In the genomic region with DNA sequence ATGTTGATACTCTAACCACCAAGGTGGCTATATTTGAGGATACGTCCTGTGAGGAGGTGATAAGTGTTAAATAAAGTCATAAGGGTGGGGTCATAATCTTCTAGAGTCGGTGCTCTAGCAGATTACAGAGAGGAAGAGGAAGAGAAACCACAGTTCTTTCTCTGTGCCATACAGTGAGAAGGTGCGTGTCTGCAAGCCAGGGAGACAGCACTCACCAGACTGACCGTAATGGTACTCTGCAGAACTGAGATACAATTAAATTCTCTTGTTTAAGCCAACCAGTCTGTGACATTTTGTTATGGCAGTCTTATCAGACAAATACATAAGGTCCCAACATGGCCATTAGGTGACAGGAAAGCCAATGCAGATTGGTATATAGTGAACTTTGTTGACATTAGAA, we compare ENCODE assay signal across 30 cellular contexts.
"Had no signal": no experiment of that assay in that cellular context is flagged by ENCODE, and none has a peak within 500 bp of the region (broad histone marks: within the 10 kb centered on the region; RNA-seq: fewer than 3 reads in every experiment).

No MANE protein-coding gene starts in this region.

- H3K4me3 ChIP-seq: esophagus muscularis mucosa, gastroesophageal sphincter, heart left ventricle, hepatocyte, left lung, mucosa of descending colon, pancreas, smooth muscle cell, suprapubic skin, transverse colon, upper lobe of right lung, uterus had no signal

- H3K27me3 Mint-ChIP-seq: naive B cell; stimulated activated naive CD8-positive, alpha-beta T cell treated with anti-CD3 and anti-CD28 coated beads, Interleukin-15, amount 100 ng/mL, for 72 hours had no signal

- H3K4me1 Mint-ChIP-seq: naive B cell; neural crest cell; stimulated activated naive CD8-positive, alpha-beta T cell treated with anti-CD3 and anti-CD28 coated beads, Interleukin-15, amount 100 ng/mL, for 72 hours had no signal

- H3K9me3 Mint-ChIP-seq: neural crest cell had no signal

- H3K36me3 ChIP-seq: esophagus muscularis mucosa, gastroesophageal sphincter, heart left ventricle, left lung, neutrophil, pancreas, suprapubic skin, transverse colon, upper lobe of right lung, uterus had no signal

- H3K27me3 ChIP-seq: esophagus muscularis mucosa, foreskin keratinocyte, gastroesophageal sphincter, heart left ventricle, hepatocyte, left lung, neutrophil, pancreas, suprapubic skin, transverse colon, upper lobe of right lung, uterus had no signal

- DNase-seq: dermis blood vessel endothelial cell; effector memory CD4-positive, alpha-beta T cell; foreskin keratinocyte; heart left ventricle; kidney; left cardiac atrium; left lung; mesenchymal stem cell; mucosa of descending colon; naive B cell; pancreas; stimulated activated CD4-positive, alpha-beta T cell treated with anti-CD3 and anti-CD28 coated beads, Interleukin-12 subunit alpha, Interleukin-12 subunit beta, amount 100 ng/mL, for 4 hours; stimulated activated CD4-positive, alpha-beta T cell treated with anti-CD3 and anti-CD28 coated beads, Interleukin-1b, Interleukin-23, amount 100 ng/mL, for 48 hours; stimulated activated CD4-positive, alpha-beta T cell treated with anti-CD3 and anti-CD28 coated beads, Interleukin-4, amount 100 ng/mL, for 1 hour; stimulated activated CD8-positive, alpha-beta memory T cell treated with anti-CD3 and anti-CD28 coated beads, Interleukin-4, amount 100 ng/mL, for 48 hours; stimulated activated naive CD4-positive, alpha-beta T cell; stimulated activated naive CD8-positive, alpha-beta T cell treated with anti-CD3 and anti-CD28 coated beads, Interleukin-15, amount 100 ng/mL, for 72 hours; transverse colon; upper lobe of right lung; uterus had no signal

- H3K36me3 Mint-ChIP-seq: naive B cell; natural killer cell treated with Interleukin-12 subunit alpha and Interleukin-12 subunit beta and Interleukin-15 and Interleukin-18, amount 100 ng/mL, for 72 hours had no signal

- H3K9me3 ChIP-seq: esophagus muscularis mucosa, gastroesophageal sphincter, left lung, mucosa of descending colon, neutrophil, pancreas, suprapubic skin, transverse colon, upper lobe of right lung, uterus had no signal

- H3K4me3 Mint-ChIP-seq: mesothelial cell of epicardium; naive B cell; natural killer cell treated with Interleukin-12 subunit alpha and Interleukin-12 subunit beta and Interleukin-15 and Interleukin-18, amount 100 ng/mL, for 72 hours; neural crest cell; stimulated activated naive CD8-positive, alpha-beta T cell treated with anti-CD3 and anti-CD28 coated beads, Interleukin-15, amount 100 ng/mL, for 72 hours had no signal

- H3K4me1 ChIP-seq: esophagus muscularis mucosa, foreskin keratinocyte, gastroesophageal sphincter, heart left ventricle, left lung, pancreas, suprapubic skin, transverse colon, upper lobe of right lung, uterus had no signal

- H3K27ac Mint-ChIP-seq: mesothelial cell of epicardium; naive B cell; natural killer cell treated with Interleukin-12 subunit alpha and Interleukin-12 subunit beta and Interleukin-15 and Interleukin-18, amount 100 ng/mL, for 72 hours; stimulated activated naive CD8-positive, alpha-beta T cell treated with anti-CD3 and anti-CD28 coated beads, Interleukin-15, amount 100 ng/mL, for 72 hours had no signal

- ATAC-seq: foreskin keratinocyte; gastroesophageal sphincter; heart left ventricle; left cardiac atrium; left lung; mucosa of descending colon; natural killer cell treated with Interleukin-12 subunit alpha and Interleukin-12 subunit beta and Interleukin-15 and Interleukin-18, amount 100 ng/mL, for 72 hours; pancreas; sciatic nerve; stimulated activated naive CD8-positive, alpha-beta T cell treated with anti-CD3 and anti-CD28 coated beads, Interleukin-15, amount 100 ng/mL, for 72 hours; upper lobe of right lung had no signal
